Comparison of ENCODE assay signal across 8 cellular contexts in the genomic region with DNA sequence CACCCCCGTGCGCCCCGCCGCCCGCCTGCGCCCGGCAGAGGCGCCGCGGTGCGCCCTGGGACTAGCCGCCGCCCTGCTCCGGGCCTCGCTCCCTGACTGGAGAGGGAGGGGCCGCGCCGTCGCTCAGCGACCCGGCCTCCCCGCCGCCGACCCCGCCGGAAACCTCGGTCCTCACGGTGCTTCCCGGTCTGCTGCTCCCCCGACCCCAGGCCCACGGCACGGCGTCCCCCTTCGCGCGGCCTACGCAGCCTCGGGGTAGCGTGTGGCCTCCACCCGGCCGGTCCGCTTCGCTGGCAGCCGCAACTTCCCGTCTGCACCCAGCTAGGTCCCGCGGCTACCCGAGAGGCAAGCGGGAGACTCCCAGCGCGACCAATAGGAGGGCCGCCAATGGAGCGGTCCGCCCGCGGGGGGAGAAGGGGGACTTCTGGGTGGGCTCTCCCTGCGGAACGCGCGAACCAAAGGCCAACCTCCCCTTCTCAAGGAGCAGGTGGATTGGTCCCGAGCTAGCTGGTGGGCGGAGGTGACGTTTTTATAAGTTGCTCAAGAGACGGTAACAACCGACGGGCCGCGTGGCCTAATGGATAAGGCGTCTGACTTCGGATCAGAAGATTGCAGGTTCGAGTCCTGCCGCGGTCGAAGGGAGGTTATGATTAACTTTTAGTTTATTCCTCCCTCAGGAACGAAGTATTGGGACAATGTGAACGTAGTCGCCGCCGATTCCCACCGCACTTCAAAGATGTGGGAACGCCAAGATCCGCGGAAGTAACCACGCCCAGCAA. TPM values are rescaled to one million over a fixed set of nuclear protein-coding genes. Genes with fewer than 3 reads are reported as not detected.
A peak's percentile ranks its signal among the peaks of the same experiment; 100 is the strongest.
DNase-seq lines count a peak whose midpoint lies in the region; ATAC-seq, FAIRE-seq and TF ChIP-seq lines count a peak whose summit lies in the region.

Gene POLG (minus strand): TSS at position 315 of the 779 bp plus-strand sequence. CDS start 1,070 bp downstream, outside the sequence.

- peaks cover 20% of the 10 kb centered on the region for H3K36me3 Mint-ChIP-seq in chondrocyte (ENCODE audit: low read depth)

- peak; percentile 98 for TF ChIP-seq POLR2A in GM19193 (IDR thresholded peaks at IDR 0.05; ENCODE audit: extremely low read depth, insufficient read depth, insufficient read length)

- H3K4me2 ChIP-seq in keratinocyte (ENCODE audit: control insufficient read depth, extremely low read depth, insufficient read depth, low read depth, low read length) = peak within 1 kb of the TSS; percentile 77

- H3K36me3 ChIP-seq in keratinocyte (ENCODE audit: control insufficient read depth in 2 of 2, extremely low read depth in 1 of 2, insufficient read depth in 2 of 2, low read length in 2 of 2) = peaks cover 24 to 30% of the 10 kb centered on the region in 2 experiments

- peak within 1 kb of the TSS; percentile 79 to 90 (median 88) for H3K4me3 ChIP-seq in keratinocyte (ENCODE audit: control insufficient read depth in 2 of 3, extremely low read depth in 1 of 3, insufficient read depth in 2 of 3, low read depth in 1 of 3, low read length in 3 of 3)

- H4K20me1 ChIP-seq in keratinocyte (ENCODE audit: control insufficient read depth, extremely low read depth, insufficient read depth, low read length) = peaks cover 16% of the 10 kb centered on the region

- ATAC-seq in HG03439 (IDR thresholded peaks at IDR 0.05; ENCODE audit: unreplicated experiment) = peak; percentile 89

- DNase-seq in AML-193 (lab: John Stamatoyannopoulos, UW) (peak; percentile 95), NCI-H510A treated with DMSO at 0.1 percent for 48 hours (lab: John Stamatoyannopoulos, UW) (peak; percentile 91), chondrocyte (ENCODE audit: low spot score) (peak; percentile 100), keratinocyte (ENCODE audit: low read depth, low spot score) (peak; percentile 97)
- peak; percentile 97 for DNase-seq in activated CD4-positive, alpha-beta T cell treated with anti-CD3 and anti-CD28 coated beads for 24 hours (ENCODE audit: low read depth in 2 of 2)
- peak; percentile 98 to 99 for DNase-seq in stimulated activated CD4-positive, alpha-beta T cell treated with anti-CD3 and anti-CD28 coated beads, Interleukin-15, amount 100 ng/mL, for 1 hour (ENCODE audit: low read depth in 1 of 2, low spot score in 1 of 2)

- H3K27me3 ChIP-seq in keratinocyte (ENCODE audit: control insufficient read depth, extremely low read depth, insufficient read depth, low read length) = no peaks in the 10 kb centered on the region

- no peaks in the 10 kb centered on the region for H3K9me3 ChIP-seq in keratinocyte (ENCODE audit: control insufficient read depth, low read depth, low read length)

- peak within 1 kb of the TSS; percentile 89 for H3K27ac Mint-ChIP-seq in chondrocyte (ENCODE audit: unreplicated experiment)

- TF ChIP-seq CTCF in chondrocyte (IDR thresholded peaks at IDR 0.05) = no peak
- no peak for TF ChIP-seq CTCF in keratinocyte (optimal IDR thresholded peaks at IDR 0.05 in 1 of 3, IDR thresholded peaks at IDR 0.05 in 1 of 3, conservative IDR thresholded peaks at IDR 0.05 in 1 of 3; ENCODE audit: extremely low read depth in 1 of 3, insufficient read depth in 2 of 3, low read length in 3 of 3)

- no peaks in the 10 kb centered on the region for H3K9me3 Mint-ChIP-seq in chondrocyte (ENCODE audit: low read depth)

- peaks cover 2% of the 10 kb centered on the region for H3K9me1 ChIP-seq in keratinocyte (ENCODE audit: control insufficient read depth, extremely low read depth, insufficient read depth, low read length)

- H3K27ac ChIP-seq in keratinocyte (ENCODE audit: control insufficient read depth, insufficient read depth, low read length) = peak within 1 kb of the TSS; percentile 82

- H3K4me1 ChIP-seq in keratinocyte (ENCODE audit: control insufficient read depth, extremely low read depth, insufficient read depth, low read length) = peaks cover 30% of the 10 kb centered on the region

- H3K9ac ChIP-seq in keratinocyte (ENCODE audit: control insufficient read depth, extremely low read depth, insufficient read depth, low read length) = peak within 1 kb of the TSS; percentile 94

- peaks cover 45% of the 10 kb centered on the region for H3K4me1 Mint-ChIP-seq in chondrocyte (ENCODE audit: low read depth)

- FAIRE-seq in keratinocyte (lab: Jason Lieb, UNC) = peak; percentile 73

- H3K79me2 ChIP-seq in keratinocyte (ENCODE audit: control insufficient read depth, insufficient read depth, low read length) = peaks cover 48% of the 10 kb centered on the region

- dilution Hi-C loops in keratinocyte (cut with MboI; ENCODE audit: extremely low pct_ligation_motif_present, low sequenced_read_pairs) = no loop called here

- H3K27me3 Mint-ChIP-seq in chondrocyte (ENCODE audit: low read depth) = no peaks in the 10 kb centered on the region

- H2AFZ ChIP-seq in keratinocyte (ENCODE audit: control insufficient read depth, low read length) = peak within 1 kb of the TSS; percentile 67

- peak within 1 kb of the TSS; percentile 75 for H3K4me3 Mint-ChIP-seq in chondrocyte (ENCODE audit: unreplicated experiment)

RNA-seq across cellular contexts. Expression of gene POLG, which starts in this region (rescaled TPM):
- 49.7 to 54.2 TPM (median 52.1 TPM) in 3 replicates for total RNA-seq in chondrocyte
- 27.3 to 40.4 TPM (median 29.6 TPM) in 3 replicates for polyA plus RNA-seq in keratinocyte
- 43.8 TPM for polyA plus RNA-seq in keratinocyte (2011; ENCODE audit: low read depth)
- polyA plus RNA-seq in keratinocyte (2011; cell fraction: cytosol; rRNA removed) = 16.4 and 19.9 TPM in 2 replicates
- polyA plus RNA-seq in keratinocyte (2011; cell fraction: nucleus; rRNA removed) = 118 and 119 TPM in 2 replicates
- 38.1 and 46.6 TPM in 2 replicates for polyA plus RNA-seq in keratinocyte (2012; ENCODE audit: low replicate concordance)
- 23.5 to 66.7 TPM (median 34.2 TPM) in 3 replicates for polyA minus RNA-seq in keratinocyte
- 27.0 TPM for polyA minus RNA-seq in keratinocyte (2011; cell fraction: cytosol; rRNA and poly(A)+ RNA removed)
- polyA minus RNA-seq in keratinocyte (2011; cell fraction: nucleus; rRNA and poly(A)+ RNA removed) = 56.3 and 60.3 TPM in 2 replicates

Comparison
In these comparisons a context has a peak if more than half of its experiments do, and no peak if none do; other contexts are left out.
1. Peak in every context shown above with its lines: DNase-seq, ATAC-seq, H3K4me3 ChIP-seq and H3K27ac ChIP-seq.